Comparison of ENCODE assay signal across 8 cellular contexts in genomic region chr20:32052090-32052791, GRCh38. TPM values are rescaled to one million over a fixed set of nuclear protein-coding genes. Genes with fewer than 3 reads are reported as not detected.
A peak's percentile ranks its signal among the peaks of the same experiment; 100 is the strongest.
DNase-seq lines count a peak whose midpoint lies in the region; ATAC-seq, FAIRE-seq and TF ChIP-seq lines count a peak whose summit lies in the region.

HCK (plus strand) TSS chr20:32052242.

- peak within 1 kb of the TSS in 1 of 2 donors; percentile 24 for H3K9ac ChIP-seq in colonic mucosa (ENCODE audit: low read depth in 2 of 2, low read length in 2 of 2)
- no peak within 1 kb of the TSS for H3K9ac ChIP-seq in kidney (ENCODE audit: low read length in 2 of 2)

- no peaks in the 10 kb centered on the region for H3K36me3 ChIP-seq in CD4-positive, CD25-positive, alpha-beta regulatory T cell (ENCODE audit: control insufficient read depth, insufficient read depth, low read length)
- H3K36me3 ChIP-seq in colonic mucosa (no peaks in the 10 kb centered on the region), kidney (ENCODE audit: control insufficient read depth in 1 of 2, insufficient read depth in 2 of 2, low read length in 2 of 2) (no peaks in the 10 kb centered on the region)

- peaks cover 80% of the 10 kb centered on the region for H3K27me3 Mint-ChIP-seq in CD4-positive, CD25-positive, alpha-beta regulatory T cell
- peaks cover 36 to 75% (median 41%) of the 10 kb centered on the region in 5 donors for H3K27me3 Mint-ChIP-seq in naive thymus-derived CD8-positive, alpha-beta T cell

- H3K4me3 Mint-ChIP-seq in CD4-positive, CD25-positive, alpha-beta regulatory T cell: peak within 1 kb of the TSS in 3 of 4 donors; percentile 39 to 61 (median 51)
- peak within 1 kb of the TSS; percentile 63 to 86 (median 78) for H3K4me3 Mint-ChIP-seq in naive thymus-derived CD8-positive, alpha-beta T cell

- DNase-seq in CD4-positive, CD25-positive, alpha-beta regulatory T cell: no peak
- DNase-seq in HL-60 (ENCODE audit: low read depth in 1 of 2, low spot score in 1 of 2) (peak; percentile 70 to 77), colonic mucosa (no peak), kidney (no peak), NCI-H2029 treated with DMSO at 0.1 percent for 48 hours (lab: John Stamatoyannopoulos, UW) (no peak)
- DNase-seq in naive thymus-derived CD8-positive, alpha-beta T cell: peak in 1 of 10 donors; percentile 4
- DNase-seq in activated effector memory CD4-positive, alpha-beta T cell treated with Interleukin-2 at 50 U/mL for 16 hours: no peak

- ATAC-seq in CD4-positive, CD25-positive, alpha-beta regulatory T cell (ENCODE audit: low read depth in 2 of 2): no peak
- ATAC-seq in naive thymus-derived CD8-positive, alpha-beta T cell: peak; percentile 54 to 63
- no peak for ATAC-seq in GM19324 (IDR thresholded peaks at IDR 0.05; ENCODE audit: low FRiP score, unreplicated experiment)

- intact Hi-C loops in colonic mucosa (cut with DNase I) (no loop called here), kidney (cut with DNase I) (no loop called here)

- no peak within 1 kb of the TSS for H3K27ac Mint-ChIP-seq in CD4-positive, CD25-positive, alpha-beta regulatory T cell
- H3K27ac Mint-ChIP-seq in naive thymus-derived CD8-positive, alpha-beta T cell: peak within 1 kb of the TSS in 6 of 10 donors; percentile 6 to 61 (median 14)

- H3K27ac ChIP-seq in CD4-positive, CD25-positive, alpha-beta regulatory T cell (ENCODE audit: insufficient read depth, low read length, poor library complexity, severe bottlenecking): no peak within 1 kb of the TSS
- H3K27ac ChIP-seq in HL-60 (replicated peaks) (peak within 1 kb of the TSS; percentile 88), colonic mucosa (peak within 1 kb of the TSS; percentile 44), kidney (ENCODE audit: low read depth in 2 of 2, low read length in 2 of 2) (no peak within 1 kb of the TSS)

- POLR2A ChIA-PET in naive thymus-derived CD8-positive, alpha-beta T cell (lab: Charles Lee): no interaction called here

- peaks cover 7% of the 10 kb centered on the region for H3K36me3 Mint-ChIP-seq in CD4-positive, CD25-positive, alpha-beta regulatory T cell
- no peaks in the 10 kb centered on the region for H3K36me3 Mint-ChIP-seq in naive thymus-derived CD8-positive, alpha-beta T cell

- no peak for FAIRE-seq in kidney (lab: Jason Lieb, UNC)

- no peaks in the 10 kb centered on the region for H3K9me3 ChIP-seq in CD4-positive, CD25-positive, alpha-beta regulatory T cell (ENCODE audit: control insufficient read depth in 2 of 2, low read length in 2 of 2)
- H3K9me3 ChIP-seq in colonic mucosa: no peaks in the 10 kb centered on the region
- no peaks in the 10 kb centered on the region for H3K9me3 ChIP-seq in kidney (ENCODE audit: control insufficient read depth in 1 of 2, low read length in 2 of 2)

- peaks cover 0 to 20% (median 12%) of the 10 kb centered on the region in 4 donors for H3K4me1 Mint-ChIP-seq in CD4-positive, CD25-positive, alpha-beta regulatory T cell
- peaks cover 10 to 27% (median 22%) of the 10 kb centered on the region in 4 donors for H3K4me1 Mint-ChIP-seq in naive thymus-derived CD8-positive, alpha-beta T cell

- no peak within 1 kb of the TSS for H3K4me3 ChIP-seq in CD4-positive, CD25-positive, alpha-beta regulatory T cell (ENCODE audit: low read depth, low read length)
- peak within 1 kb of the TSS; percentile 91 for H3K4me3 ChIP-seq in HL-60 (replicated peaks; ENCODE audit: insufficient read depth, low read length)
- peak within 1 kb of the TSS; percentile 20 for H3K4me3 ChIP-seq in colonic mucosa
- no peak within 1 kb of the TSS for H3K4me3 ChIP-seq in kidney (ENCODE audit: low read length in 2 of 2)

- H3K4me1 ChIP-seq in CD4-positive, CD25-positive, alpha-beta regulatory T cell (ENCODE audit: control insufficient read depth, insufficient read depth, low read length, poor library complexity, severe bottlenecking): peaks cover 22% of the 10 kb centered on the region
- no peaks in the 10 kb centered on the region for H3K4me1 ChIP-seq in colonic mucosa
- H3K4me1 ChIP-seq in kidney (ENCODE audit: control insufficient read depth in 1 of 2, insufficient read depth in 1 of 2, low read depth in 1 of 2, low read length in 2 of 2): no peaks in the 10 kb centered on the region

- peaks cover 0 to 5% (median 0%) of the 10 kb centered on the region in 7 donors for H3K9me3 Mint-ChIP-seq in CD4-positive, CD25-positive, alpha-beta regulatory T cell
- H3K9me3 Mint-ChIP-seq in naive thymus-derived CD8-positive, alpha-beta T cell: peaks cover 0 to 2% (median 0%) of the 10 kb centered on the region in 9 donors

- peaks cover 26% of the 10 kb centered on the region for H3K27me3 ChIP-seq in CD4-positive, CD25-positive, alpha-beta regulatory T cell (ENCODE audit: control insufficient read depth, insufficient read depth, low read length)
- H3K27me3 ChIP-seq in HL-60 (ENCODE audit: insufficient read depth, poor library complexity, severe bottlenecking) (no peaks in the 10 kb centered on the region), colonic mucosa (peaks cover 28% of the 10 kb centered on the region)

- TF ChIP-seq CTCF in HL-60 (IDR thresholded peaks at IDR 0.05; ENCODE audit: insufficient read depth, low read length): no peak
- TF ChIP-seq CTCF in colonic mucosa (IDR thresholded peaks at IDR 0.05): no peak
- no peak for TF ChIP-seq CTCF in kidney (IDR thresholded peaks at IDR 0.05; ENCODE audit: borderline replicate concordance, extremely low read depth, insufficient read depth)

RNA-seq across cellular contexts. Expression of gene HCK, which starts in this region (rescaled TPM):
- total RNA-seq in CD4-positive, CD25-positive, alpha-beta regulatory T cell: not detected
- under 1 TPM in 3 of 4 donors, not detected in 1; 0.23 to 0.87 (median 0.25) TPM for polyA plus RNA-seq in CD4-positive, CD25-positive, alpha-beta regulatory T cell
- total RNA-seq in colonic mucosa: 1 to 10 TPM; 3.7 to 6.6 TPM
- under 1 TPM; 0.71 to 0.86 TPM for total RNA-seq in naive thymus-derived CD8-positive, alpha-beta T cell
- polyA plus RNA-seq in naive thymus-derived CD8-positive, alpha-beta T cell: under 1 TPM in 2 of 3 donors, not detected in 1; 0.24 to 0.35 TPM
- 24.0 TPM for total RNA-seq in kidney
- 3.9 TPM for polyA plus RNA-seq in kidney (ENCODE audit: insufficient read depth, low read depth, low replicate concordance)

Comparison
In these comparisons a context has a peak if more than half of its experiments do, and no peak if none do; other contexts are left out.
1. Peak in ATAC-seq in naive thymus-derived CD8-positive, alpha-beta T cell; RNA of the gene not detected or under 1 TPM.
2. DNase-seq: peak in HL-60 (2 of 2); none in CD4-positive, CD25-positive, alpha-beta regulatory T cell (0 of 3), colonic mucosa (single experiment), activated effector memory CD4-positive, alpha-beta T cell treated with Interleukin-2 at 50 U/mL for 16 hours (single experiment), kidney (single experiment) and NCI-H2029 treated with DMSO at 0.1 percent for 48 hours (single experiment).
3. H3K27ac ChIP-seq: peak in HL-60 (single experiment) and colonic mucosa (single experiment); none in CD4-positive, CD25-positive, alpha-beta regulatory T cell (single experiment) and kidney (0 of 2).
4. H3K4me3 ChIP-seq: peak in HL-60 (single experiment) and colonic mucosa (single experiment); none in CD4-positive, CD25-positive, alpha-beta regulatory T cell (single experiment) and kidney (0 of 2).
5. H3K27ac Mint-ChIP-seq: peak in naive thymus-derived CD8-positive, alpha-beta T cell (6 of 10); none in CD4-positive, CD25-positive, alpha-beta regulatory T cell (0 of 3).